ENCODE assay signal across 1 cellular context in the genomic region with DNA sequence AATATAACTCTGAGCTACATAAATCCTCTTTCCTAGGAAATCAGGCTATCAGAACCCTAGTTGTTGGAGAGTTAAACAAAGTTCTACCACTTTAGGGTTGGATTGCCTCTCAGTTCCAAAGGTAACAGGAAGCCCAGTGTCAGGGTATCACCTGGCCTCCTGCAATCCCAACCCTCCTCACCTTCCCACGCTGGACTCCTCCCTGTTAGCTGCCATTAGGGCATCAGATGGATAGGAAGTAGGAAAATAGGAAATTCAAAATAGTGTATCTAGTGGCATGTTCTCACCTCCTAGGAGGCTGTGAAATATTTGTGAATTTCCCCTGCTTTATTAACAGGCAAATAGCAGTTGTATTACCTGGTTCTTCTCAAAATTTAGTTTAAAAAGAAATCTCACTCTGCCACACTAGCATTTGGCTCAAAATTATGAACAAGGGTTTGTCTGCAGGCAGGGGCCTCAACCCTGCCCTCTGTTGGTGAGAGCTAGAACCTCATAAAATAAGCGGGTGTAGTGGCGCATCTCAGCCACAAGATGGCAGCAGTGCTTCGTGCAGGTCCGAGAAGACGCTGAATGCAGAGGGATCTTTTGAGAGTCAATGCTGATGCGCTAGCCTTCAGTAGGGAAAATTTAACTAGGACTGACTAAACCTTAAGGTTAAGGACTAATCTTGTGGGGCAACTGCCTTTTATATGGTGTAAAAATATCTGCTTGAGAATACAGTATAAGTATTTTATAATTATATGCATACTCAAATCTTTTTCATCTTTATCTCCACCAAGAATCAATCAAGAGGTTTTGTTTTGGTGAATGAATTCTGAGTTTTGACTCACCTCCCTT.
TF ChIP-seq lines count a peak whose summit lies in the region.

No MANE protein-coding gene starts in this region.

TF ChIP-seq in K562, 482 proteins besides CTCF, POLR2A, EP300 and RAD21 (continued from another document and continues in another):
- TF ChIP-seq, protein P1, sequence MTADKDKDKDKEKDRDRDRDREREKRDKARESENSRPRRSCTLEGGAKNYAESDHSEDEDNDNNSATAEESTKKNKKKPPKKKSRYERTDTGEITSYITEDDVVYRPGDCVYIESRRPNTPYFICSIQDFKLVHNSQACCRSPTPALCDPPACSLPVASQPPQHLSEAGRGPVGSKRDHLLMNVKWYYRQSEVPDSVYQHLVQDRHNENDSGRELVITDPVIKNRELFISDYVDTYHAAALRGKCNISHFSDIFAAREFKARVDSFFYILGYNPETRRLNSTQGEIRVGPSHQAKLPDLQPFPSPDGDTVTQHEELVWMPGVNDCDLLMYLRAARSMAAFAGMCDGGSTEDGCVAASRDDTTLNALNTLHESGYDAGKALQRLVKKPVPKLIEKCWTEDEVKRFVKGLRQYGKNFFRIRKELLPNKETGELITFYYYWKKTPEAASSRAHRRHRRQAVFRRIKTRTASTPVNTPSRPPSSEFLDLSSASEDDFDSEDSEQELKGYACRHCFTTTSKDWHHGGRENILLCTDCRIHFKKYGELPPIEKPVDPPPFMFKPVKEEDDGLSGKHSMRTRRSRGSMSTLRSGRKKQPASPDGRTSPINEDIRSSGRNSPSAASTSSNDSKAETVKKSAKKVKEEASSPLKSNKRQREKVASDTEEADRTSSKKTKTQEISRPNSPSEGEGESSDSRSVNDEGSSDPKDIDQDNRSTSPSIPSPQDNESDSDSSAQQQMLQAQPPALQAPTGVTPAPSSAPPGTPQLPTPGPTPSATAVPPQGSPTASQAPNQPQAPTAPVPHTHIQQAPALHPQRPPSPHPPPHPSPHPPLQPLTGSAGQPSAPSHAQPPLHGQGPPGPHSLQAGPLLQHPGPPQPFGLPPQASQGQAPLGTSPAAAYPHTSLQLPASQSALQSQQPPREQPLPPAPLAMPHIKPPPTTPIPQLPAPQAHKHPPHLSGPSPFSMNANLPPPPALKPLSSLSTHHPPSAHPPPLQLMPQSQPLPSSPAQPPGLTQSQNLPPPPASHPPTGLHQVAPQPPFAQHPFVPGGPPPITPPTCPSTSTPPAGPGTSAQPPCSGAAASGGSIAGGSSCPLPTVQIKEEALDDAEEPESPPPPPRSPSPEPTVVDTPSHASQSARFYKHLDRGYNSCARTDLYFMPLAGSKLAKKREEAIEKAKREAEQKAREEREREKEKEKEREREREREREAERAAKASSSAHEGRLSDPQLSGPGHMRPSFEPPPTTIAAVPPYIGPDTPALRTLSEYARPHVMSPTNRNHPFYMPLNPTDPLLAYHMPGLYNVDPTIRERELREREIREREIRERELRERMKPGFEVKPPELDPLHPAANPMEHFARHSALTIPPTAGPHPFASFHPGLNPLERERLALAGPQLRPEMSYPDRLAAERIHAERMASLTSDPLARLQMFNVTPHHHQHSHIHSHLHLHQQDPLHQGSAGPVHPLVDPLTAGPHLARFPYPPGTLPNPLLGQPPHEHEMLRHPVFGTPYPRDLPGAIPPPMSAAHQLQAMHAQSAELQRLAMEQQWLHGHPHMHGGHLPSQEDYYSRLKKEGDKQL (CRISPR knock-in tag; IDR thresholded peaks at IDR 0.05; ENCODE audit: borderline replicate concordance): no peak
- TF ChIP-seq CCAR2 (IDR thresholded peaks at IDR 0.05; ENCODE audit: low read depth, low read length): no peak
- no peak for TF ChIP-seq SIX5 (IDR thresholded peaks at IDR 0.05; ENCODE audit: borderline replicate concordance in 1 of 2, insufficient read depth in 1 of 2, low read depth in 1 of 2, low read length in 2 of 2)
- TF ChIP-seq, protein P2, sequence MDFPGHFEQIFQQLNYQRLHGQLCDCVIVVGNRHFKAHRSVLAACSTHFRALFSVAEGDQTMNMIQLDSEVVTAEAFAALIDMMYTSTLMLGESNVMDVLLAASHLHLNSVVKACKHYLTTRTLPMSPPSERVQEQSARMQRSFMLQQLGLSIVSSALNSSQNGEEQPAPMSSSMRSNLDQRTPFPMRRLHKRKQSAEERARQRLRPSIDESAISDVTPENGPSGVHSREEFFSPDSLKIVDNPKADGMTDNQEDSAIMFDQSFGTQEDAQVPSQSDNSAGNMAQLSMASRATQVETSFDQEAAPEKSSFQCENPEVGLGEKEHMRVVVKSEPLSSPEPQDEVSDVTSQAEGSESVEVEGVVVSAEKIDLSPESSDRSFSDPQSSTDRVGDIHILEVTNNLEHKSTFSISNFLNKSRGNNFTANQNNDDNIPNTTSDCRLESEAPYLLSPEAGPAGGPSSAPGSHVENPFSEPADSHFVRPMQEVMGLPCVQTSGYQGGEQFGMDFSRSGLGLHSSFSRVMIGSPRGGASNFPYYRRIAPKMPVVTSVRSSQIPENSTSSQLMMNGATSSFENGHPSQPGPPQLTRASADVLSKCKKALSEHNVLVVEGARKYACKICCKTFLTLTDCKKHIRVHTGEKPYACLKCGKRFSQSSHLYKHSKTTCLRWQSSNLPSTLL (IDR thresholded peaks at IDR 0.05): no peak
- no peak for TF ChIP-seq ARHGAP35 (IDR thresholded peaks at IDR 0.05; ENCODE audit: partially characterized antibody)
- TF ChIP-seq, protein P3, sequence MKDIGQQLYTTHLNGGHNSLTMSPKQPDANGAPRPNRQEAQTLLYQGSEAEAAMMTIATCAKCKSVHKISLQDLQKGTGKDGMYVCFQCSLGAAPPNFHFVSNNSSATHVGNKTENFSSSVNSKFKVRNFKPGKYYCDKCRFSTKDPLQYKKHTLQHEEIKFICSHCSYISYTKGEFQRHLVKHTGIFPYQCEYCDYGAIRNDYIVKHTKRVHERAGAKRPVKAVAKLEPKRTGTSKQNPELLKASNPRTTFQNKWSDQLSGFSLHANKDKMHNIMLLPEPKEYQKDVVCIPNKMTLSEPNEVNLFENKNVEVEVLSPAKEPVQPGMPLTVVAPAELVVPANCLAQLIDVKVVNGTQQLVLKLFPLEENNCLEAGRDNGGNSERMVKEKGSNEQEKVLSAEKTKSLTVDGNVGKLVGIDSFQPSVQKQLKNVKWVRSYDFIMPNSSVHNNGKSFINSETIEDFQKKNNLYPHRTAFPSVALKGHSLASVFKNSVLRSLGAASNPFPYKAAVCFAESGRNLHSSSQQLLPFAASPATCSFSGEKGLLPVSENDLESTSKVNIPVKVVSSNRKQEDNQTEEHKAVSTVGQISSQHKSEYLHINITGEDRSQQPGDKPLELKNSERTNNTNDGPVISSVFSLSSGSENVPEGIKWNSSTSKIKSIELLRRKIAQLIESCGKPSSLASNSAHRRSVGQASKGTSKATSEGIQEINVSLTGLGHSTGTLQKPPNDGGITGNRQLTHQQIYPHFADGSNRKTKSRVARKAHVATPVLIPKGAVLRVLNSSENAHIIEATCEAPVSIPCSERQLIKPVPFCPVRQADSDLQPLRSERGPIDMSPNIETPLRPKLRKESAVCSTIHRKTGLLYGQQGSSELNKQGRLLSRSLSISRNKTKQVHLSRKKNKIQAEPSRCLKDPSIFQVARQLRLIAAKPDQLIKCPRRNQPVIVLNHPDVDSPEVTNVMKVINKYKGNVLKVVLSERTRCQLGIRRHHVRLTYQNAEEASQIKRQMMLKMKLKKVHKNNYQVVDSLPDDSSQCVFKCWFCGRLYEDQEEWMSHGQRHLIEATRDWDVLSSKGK (CRISPR knock-in tag; IDR thresholded peaks at IDR 0.05): no peak
- TF ChIP-seq ATF1 (CRISPR knock-in tag; IDR thresholded peaks at IDR 0.05): no peak
- peak; percentile 56 for TF ChIP-seq ATF1 (tag; IDR thresholded peaks at IDR 0.05)
- TF ChIP-seq FOXP1 (CRISPR knock-in tag; IDR thresholded peaks at IDR 0.05): no peak; the same call in 1 of the 2 replicates
- no peak for TF ChIP-seq ZNF408 (CRISPR knock-in tag; IDR thresholded peaks at IDR 0.05; ENCODE audit: low read depth)
- no peak for TF ChIP-seq ADNP (tag; IDR thresholded peaks at IDR 0.05)
- TF ChIP-seq, protein P4, sequence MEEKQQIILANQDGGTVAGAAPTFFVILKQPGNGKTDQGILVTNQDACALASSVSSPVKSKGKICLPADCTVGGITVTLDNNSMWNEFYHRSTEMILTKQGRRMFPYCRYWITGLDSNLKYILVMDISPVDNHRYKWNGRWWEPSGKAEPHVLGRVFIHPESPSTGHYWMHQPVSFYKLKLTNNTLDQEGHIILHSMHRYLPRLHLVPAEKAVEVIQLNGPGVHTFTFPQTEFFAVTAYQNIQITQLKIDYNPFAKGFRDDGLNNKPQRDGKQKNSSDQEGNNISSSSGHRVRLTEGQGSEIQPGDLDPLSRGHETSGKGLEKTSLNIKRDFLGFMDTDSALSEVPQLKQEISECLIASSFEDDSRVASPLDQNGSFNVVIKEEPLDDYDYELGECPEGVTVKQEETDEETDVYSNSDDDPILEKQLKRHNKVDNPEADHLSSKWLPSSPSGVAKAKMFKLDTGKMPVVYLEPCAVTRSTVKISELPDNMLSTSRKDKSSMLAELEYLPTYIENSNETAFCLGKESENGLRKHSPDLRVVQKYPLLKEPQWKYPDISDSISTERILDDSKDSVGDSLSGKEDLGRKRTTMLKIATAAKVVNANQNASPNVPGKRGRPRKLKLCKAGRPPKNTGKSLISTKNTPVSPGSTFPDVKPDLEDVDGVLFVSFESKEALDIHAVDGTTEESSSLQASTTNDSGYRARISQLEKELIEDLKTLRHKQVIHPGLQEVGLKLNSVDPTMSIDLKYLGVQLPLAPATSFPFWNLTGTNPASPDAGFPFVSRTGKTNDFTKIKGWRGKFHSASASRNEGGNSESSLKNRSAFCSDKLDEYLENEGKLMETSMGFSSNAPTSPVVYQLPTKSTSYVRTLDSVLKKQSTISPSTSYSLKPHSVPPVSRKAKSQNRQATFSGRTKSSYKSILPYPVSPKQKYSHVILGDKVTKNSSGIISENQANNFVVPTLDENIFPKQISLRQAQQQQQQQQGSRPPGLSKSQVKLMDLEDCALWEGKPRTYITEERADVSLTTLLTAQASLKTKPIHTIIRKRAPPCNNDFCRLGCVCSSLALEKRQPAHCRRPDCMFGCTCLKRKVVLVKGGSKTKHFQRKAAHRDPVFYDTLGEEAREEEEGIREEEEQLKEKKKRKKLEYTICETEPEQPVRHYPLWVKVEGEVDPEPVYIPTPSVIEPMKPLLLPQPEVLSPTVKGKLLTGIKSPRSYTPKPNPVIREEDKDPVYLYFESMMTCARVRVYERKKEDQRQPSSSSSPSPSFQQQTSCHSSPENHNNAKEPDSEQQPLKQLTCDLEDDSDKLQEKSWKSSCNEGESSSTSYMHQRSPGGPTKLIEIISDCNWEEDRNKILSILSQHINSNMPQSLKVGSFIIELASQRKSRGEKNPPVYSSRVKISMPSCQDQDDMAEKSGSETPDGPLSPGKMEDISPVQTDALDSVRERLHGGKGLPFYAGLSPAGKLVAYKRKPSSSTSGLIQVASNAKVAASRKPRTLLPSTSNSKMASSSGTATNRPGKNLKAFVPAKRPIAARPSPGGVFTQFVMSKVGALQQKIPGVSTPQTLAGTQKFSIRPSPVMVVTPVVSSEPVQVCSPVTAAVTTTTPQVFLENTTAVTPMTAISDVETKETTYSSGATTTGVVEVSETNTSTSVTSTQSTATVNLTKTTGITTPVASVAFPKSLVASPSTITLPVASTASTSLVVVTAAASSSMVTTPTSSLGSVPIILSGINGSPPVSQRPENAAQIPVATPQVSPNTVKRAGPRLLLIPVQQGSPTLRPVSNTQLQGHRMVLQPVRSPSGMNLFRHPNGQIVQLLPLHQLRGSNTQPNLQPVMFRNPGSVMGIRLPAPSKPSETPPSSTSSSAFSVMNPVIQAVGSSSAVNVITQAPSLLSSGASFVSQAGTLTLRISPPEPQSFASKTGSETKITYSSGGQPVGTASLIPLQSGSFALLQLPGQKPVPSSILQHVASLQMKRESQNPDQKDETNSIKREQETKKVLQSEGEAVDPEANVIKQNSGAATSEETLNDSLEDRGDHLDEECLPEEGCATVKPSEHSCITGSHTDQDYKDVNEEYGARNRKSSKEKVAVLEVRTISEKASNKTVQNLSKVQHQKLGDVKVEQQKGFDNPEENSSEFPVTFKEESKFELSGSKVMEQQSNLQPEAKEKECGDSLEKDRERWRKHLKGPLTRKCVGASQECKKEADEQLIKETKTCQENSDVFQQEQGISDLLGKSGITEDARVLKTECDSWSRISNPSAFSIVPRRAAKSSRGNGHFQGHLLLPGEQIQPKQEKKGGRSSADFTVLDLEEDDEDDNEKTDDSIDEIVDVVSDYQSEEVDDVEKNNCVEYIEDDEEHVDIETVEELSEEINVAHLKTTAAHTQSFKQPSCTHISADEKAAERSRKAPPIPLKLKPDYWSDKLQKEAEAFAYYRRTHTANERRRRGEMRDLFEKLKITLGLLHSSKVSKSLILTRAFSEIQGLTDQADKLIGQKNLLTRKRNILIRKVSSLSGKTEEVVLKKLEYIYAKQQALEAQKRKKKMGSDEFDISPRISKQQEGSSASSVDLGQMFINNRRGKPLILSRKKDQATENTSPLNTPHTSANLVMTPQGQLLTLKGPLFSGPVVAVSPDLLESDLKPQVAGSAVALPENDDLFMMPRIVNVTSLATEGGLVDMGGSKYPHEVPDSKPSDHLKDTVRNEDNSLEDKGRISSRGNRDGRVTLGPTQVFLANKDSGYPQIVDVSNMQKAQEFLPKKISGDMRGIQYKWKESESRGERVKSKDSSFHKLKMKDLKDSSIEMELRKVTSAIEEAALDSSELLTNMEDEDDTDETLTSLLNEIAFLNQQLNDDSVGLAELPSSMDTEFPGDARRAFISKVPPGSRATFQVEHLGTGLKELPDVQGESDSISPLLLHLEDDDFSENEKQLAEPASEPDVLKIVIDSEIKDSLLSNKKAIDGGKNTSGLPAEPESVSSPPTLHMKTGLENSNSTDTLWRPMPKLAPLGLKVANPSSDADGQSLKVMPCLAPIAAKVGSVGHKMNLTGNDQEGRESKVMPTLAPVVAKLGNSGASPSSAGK (IDR thresholded peaks at IDR 0.05): no peak
- TF ChIP-seq ZNF699 (CRISPR knock-in tag; IDR thresholded peaks at IDR 0.05; ENCODE audit: insufficient replicate concordance): no peak
- TF ChIP-seq YBX1 (IDR thresholded peaks at IDR 0.05): no peak
- no peak for TF ChIP-seq GTF2F1 (IDR thresholded peaks at IDR 0.05; ENCODE audit: low read depth, low read length)
- no peak for TF ChIP-seq HDAC8 (tag; IDR thresholded peaks at IDR 0.05)
- TF ChIP-seq ESRRA (IDR thresholded peaks at IDR 0.05; ENCODE audit: borderline replicate concordance, low read depth): peak; percentile 31; the same call in 1 of the 2 replicates
- no peak for TF ChIP-seq DPF2 (IDR thresholded peaks at IDR 0.05)
- no peak for TF ChIP-seq NR2C1 (IDR thresholded peaks at IDR 0.05)
- TF ChIP-seq NR2C1 (tag; IDR thresholded peaks at IDR 0.05): no peak
- no peak for TF ChIP-seq RBM17 (IDR thresholded peaks at IDR 0.05; ENCODE audit: borderline replicate concordance, low read depth, low read length)
- TF ChIP-seq ZBTB1 (CRISPR knock-in tag; IDR thresholded peaks at IDR 0.05; ENCODE audit: borderline replicate concordance, low read depth): no peak
- TF ChIP-seq RFX1 (IDR thresholded peaks at IDR 0.05): no peak
- TF ChIP-seq SAFB2 (IDR thresholded peaks at IDR 0.05; ENCODE audit: borderline replicate concordance, low read depth, low read length, severe bottlenecking): no peak
- TF ChIP-seq MAFG (tag; conservative IDR thresholded peaks at IDR 0.05): no peak
- TF ChIP-seq MAFK (IDR thresholded peaks at IDR 0.05; ENCODE audit: low read length): peak; percentile 26; the same call in 1 of the 2 replicates
- TF ChIP-seq ETV1 (tag; conservative IDR thresholded peaks at IDR 0.05; ENCODE audit: low read depth): no peak
- TF ChIP-seq, protein P5, sequence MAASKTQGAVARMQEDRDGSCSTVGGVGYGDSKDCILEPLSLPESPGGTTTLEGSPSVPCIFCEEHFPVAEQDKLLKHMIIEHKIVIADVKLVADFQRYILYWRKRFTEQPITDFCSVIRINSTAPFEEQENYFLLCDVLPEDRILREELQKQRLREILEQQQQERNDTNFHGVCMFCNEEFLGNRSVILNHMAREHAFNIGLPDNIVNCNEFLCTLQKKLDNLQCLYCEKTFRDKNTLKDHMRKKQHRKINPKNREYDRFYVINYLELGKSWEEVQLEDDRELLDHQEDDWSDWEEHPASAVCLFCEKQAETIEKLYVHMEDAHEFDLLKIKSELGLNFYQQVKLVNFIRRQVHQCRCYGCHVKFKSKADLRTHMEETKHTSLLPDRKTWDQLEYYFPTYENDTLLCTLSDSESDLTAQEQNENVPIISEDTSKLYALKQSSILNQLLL (CRISPR knock-in tag; IDR thresholded peaks at IDR 0.05; ENCODE audit: borderline replicate concordance): no peak
- no peak for TF ChIP-seq NEUROD1 (IDR thresholded peaks at IDR 0.05; ENCODE audit: borderline replicate concordance, low read depth, low read length, partially characterized antibody)
